8 cellular contexts compared by ENCODE assay signal in the genomic region with DNA sequence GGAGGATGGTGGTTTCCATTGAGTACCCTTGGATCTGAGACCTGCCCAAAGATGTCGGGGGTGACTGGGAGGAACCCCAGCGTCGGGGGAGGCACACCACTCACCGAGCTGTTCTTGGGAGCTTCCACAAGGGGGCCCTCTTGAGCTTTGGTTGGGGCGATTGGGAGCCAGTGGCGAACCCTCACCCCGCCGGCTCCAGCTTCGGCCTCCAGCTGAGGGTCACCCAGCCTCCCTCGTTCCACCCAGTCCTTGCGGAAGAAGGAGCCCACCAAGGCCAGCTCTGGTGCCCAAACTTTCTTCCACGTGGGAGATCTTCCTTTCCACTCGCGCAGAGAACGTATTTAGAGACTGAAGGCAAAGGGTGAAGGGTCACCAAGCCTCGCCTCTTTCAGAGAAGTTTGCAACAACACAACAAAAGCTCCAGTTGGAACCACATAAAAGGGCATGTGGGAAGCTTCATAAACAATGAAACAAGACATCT. TPM values are rescaled to one million over a fixed set of nuclear protein-coding genes. Genes with fewer than 3 reads are reported as not detected.
A peak's percentile ranks its signal among the peaks of the same experiment; 100 is the strongest.
DNase-seq lines count a peak whose midpoint lies in the region; ATAC-seq and TF ChIP-seq lines count a peak whose summit lies in the region.

No MANE protein-coding gene starts in this region.

- DNase-seq in NK-92 treated with Interleukin-12 subunit alpha and Interleukin-12 subunit beta, amount 100 ng/mL, for 24 hours (lab: John Stamatoyannopoulos, UW) = peak; percentile 11
- DNase-seq in NK-92 (lab: John Stamatoyannopoulos, UW; ENCODE audit: unreplicated experiment) (no peak), T-helper 2 cell (peak in 3 of 5 experiments; percentile 24 to 39 (median 37)), mammary epithelial cell (peak; percentile 29), lung (ENCODE audit: low spot score) (peak; percentile 54)
- DNase-seq in stimulated activated CD8-positive, alpha-beta memory T cell treated with anti-CD3 and anti-CD28 coated beads, Interleukin-7, amount 100 ng/mL, for 48 hours (ENCODE audit: extremely low read depth in 1 of 2, low read depth in 1 of 2) = peak; percentile 14 to 42

- peak overlapping the region; percentile 4 for H2AFZ ChIP-seq in mammary epithelial cell (ENCODE audit: low read depth, low read length)

- CTCF ChIA-PET in mammary epithelial cell (lab: Charles Lee; ENCODE audit: low non-redundant PET) = interaction anchor here (0.5 to 1.0 kb wide), 3 partner anchors 61 to 763 kb away, joined by 3 to 4 read pairs (median 4); no protein-coding TSS in a partner anchor

- dilution Hi-C loops in mammary epithelial cell (cut with HindIII; ENCODE audit: low sequenced_read_pairs) = no loop called here

- BruUV-seq in mammary epithelial cell (replicated peaks; lab: Mats Ljungman, UMichigan) = no TSS peak

- H3K9me3 ChIP-seq in mammary epithelial cell (replicated peaks; ENCODE audit: insufficient read depth, low read length) (peaks cover 9% of the 10 kb centered on the region), lung (ENCODE audit: control insufficient read depth in 2 of 2, insufficient read depth in 1 of 2, low read length in 1 of 2) (peaks cover 5 to 13% of the 10 kb centered on the region in 2 donors)

- H3K27me3 ChIP-seq in mammary epithelial cell (ENCODE audit: insufficient read depth, low read length) (no peaks in the 10 kb centered on the region), lung (ENCODE audit: control insufficient read depth, insufficient read depth) (no peaks in the 10 kb centered on the region)

- in situ Hi-C loops in mammary epithelial cell (cut with MboI; ENCODE audit: low sequenced_read_pairs in 2 of 2) = no loop called here

- no peaks in the 10 kb centered on the region for H4K20me1 ChIP-seq in mammary epithelial cell (ENCODE audit: insufficient read depth, low read length)

- H3K4me1 ChIP-seq in mammary epithelial cell (ENCODE audit: insufficient read depth, low read length) (peaks cover 4% of the 10 kb centered on the region), lung (ENCODE audit: control insufficient read depth in 2 of 2, insufficient read depth in 2 of 2, low read length in 2 of 2) (peaks cover 0 to 1% of the 10 kb centered on the region in 2 donors)

- H3K9ac ChIP-seq in mammary epithelial cell (ENCODE audit: insufficient read depth, low read length) = no peak overlapping the region

- H3K79me2 ChIP-seq in mammary epithelial cell (ENCODE audit: insufficient read depth, low read length) = no peaks in the 10 kb centered on the region

- H3K27ac ChIP-seq in mammary epithelial cell (ENCODE audit: insufficient read depth, low read depth, low read length) (no peak overlapping the region), lung (ENCODE audit: low read depth in 1 of 2, low read length in 1 of 2) (no peak overlapping the region)

- WGBS in mammary epithelial cell (ENCODE audit: low coverage, missing lambda C conversion rate) = 69% methylated on average over 7 of the region's 16 CpGs
- WGBS in lung, 2 donors = 23 to 27% methylated on average over 16 of the region's 16 CpGs

- no peaks in the 10 kb centered on the region for H3K36me3 ChIP-seq in mammary epithelial cell (ENCODE audit: insufficient read depth, low read length)
- H3K36me3 ChIP-seq in lung (ENCODE audit: control insufficient read depth in 2 of 2, insufficient read depth in 2 of 2, low read length in 2 of 2) = no peaks in the 10 kb centered on the region

- intact Hi-C loops in mammary epithelial cell (cut with micrococcal nuclease) = loop anchor here (1.0 to 5.0 kb wide), 3 partner anchors 169 to 371 kb away; a partner anchor contains a TSS

- H3K4me2 ChIP-seq in mammary epithelial cell (ENCODE audit: insufficient read depth, low read depth, low read length) = no peak overlapping the region

- H3K4me3 ChIP-seq in mammary epithelial cell (replicated peaks in 1 of 3; ENCODE audit: insufficient read depth in 1 of 3, low read depth in 2 of 3, low read length in 3 of 3) = no peak overlapping the region
- H3K4me3 ChIP-seq in lung = no peak overlapping the region

- TF ChIP-seq CTCF in mammary epithelial cell (conservative IDR thresholded peaks at IDR 0.05 in 1 of 2, IDR thresholded peaks at IDR 0.05 in 1 of 2; ENCODE audit: extremely low read depth in 1 of 2, insufficient read depth in 1 of 2, low read depth in 1 of 2, low read length in 2 of 2) = peak; percentile 29 to 68
- peak; percentile 25 for TF ChIP-seq CTCF in lung (IDR thresholded peaks at IDR 0.05; ENCODE audit: control extremely low read depth, extremely low read depth)

- ATAC-seq in lung (ENCODE audit: insufficient read depth, low FRiP score) (no peak), HG02973 (IDR thresholded peaks at IDR 0.05; ENCODE audit: unreplicated experiment) (no peak), GM18520 (IDR thresholded peaks at IDR 0.05; ENCODE audit: unreplicated experiment) (no peak)

RNA-seq across cellular contexts. Expression of a gene that starts 33.6 kb away (rescaled TPM):
- 1 to 10 TPM; 1.7 to 3.6 TPM for total RNA-seq in mammary epithelial cell
- polyA plus RNA-seq in mammary epithelial cell = 2.7 TPM
- not detected for polyA minus RNA-seq in mammary epithelial cell
- total RNA-seq in lung = under 1 TPM; 0.52 to 0.74 TPM
- under 1 TPM; 0.02 to 0.10 TPM for polyA plus RNA-seq in lung
